Comparison of ENCODE assay signal across 1 cellular context in genomic region chr12:93578221-93578620, GRCh38.
TF ChIP-seq lines count a peak whose summit lies in the region.

No MANE protein-coding gene starts in this region.

TF ChIP-seq in GM12878, 131 proteins besides CTCF, POLR2A, EP300 and RAD21:
- TF ChIP-seq GABPA (IDR thresholded peaks at IDR 0.05; ENCODE audit: low read depth), result no peak
- no peak for TF ChIP-seq CBX3 (IDR thresholded peaks at IDR 0.05; ENCODE audit: borderline replicate concordance, low read depth)
- 0 out of 2 replicates have a peak, but pooled peaks have one; percentile 5 for TF ChIP-seq RUNX3 (IDR thresholded peaks at IDR 0.05; ENCODE audit: low read length)
